Comparison of ENCODE assay signal across 18 cellular contexts in genomic region chr11:33830903-33831648, GRCh38. TPM values are rescaled to one million over a fixed set of nuclear protein-coding genes. Genes with fewer than 3 reads are reported as not detected.
A peak's percentile ranks its signal among the peaks of the same experiment; 100 is the strongest.
DNase-seq lines count a peak whose midpoint lies in the region; ATAC-seq, FAIRE-seq and TF ChIP-seq lines count a peak whose summit lies in the region.
"Had no signal": no experiment of that assay in that cellular context is flagged by ENCODE, and none has a peak within 500 bp of the region (broad histone marks: within the 10 kb centered on the region; RNA-seq: fewer than 3 reads in every experiment).

No MANE protein-coding gene starts in this region.

- CTCF ChIA-PET in PC-3 (lab: Charles Lee): interaction anchor here (0.5 kb wide), 1 partner anchor 56 kb away, joined by 3 read pairs; no protein-coding TSS in a partner anchor

- H4K20me1 ChIP-seq in BLaER1 (no peaks in the 10 kb centered on the region), PC-3 (ENCODE audit: low read length) (no peaks in the 10 kb centered on the region)

- H3K4me2 ChIP-seq in BLaER1 (peak overlapping the region; percentile 17), PC-3 (ENCODE audit: low read length) (peak overlapping the region; percentile 75)
- H3K4me2 ChIP-seq: A549, SK-N-SH had no signal

- H3K27ac Mint-ChIP-seq in stimulated activated effector memory CD8-positive, alpha-beta T cell treated with anti-CD3 and anti-CD28 coated beads, Interleukin-12 subunit alpha, Interleukin-12 subunit beta, amount 100 ng/mL, for 72 hours: no peak overlapping the region

- no peak overlapping the region for H3K27ac ChIP-seq in BLaER1
- peak overlapping the region; percentile 59 for H3K27ac ChIP-seq in PC-3 (ENCODE audit: low read length)
- no peak overlapping the region for H3K27ac ChIP-seq in foreskin keratinocyte
- H3K27ac ChIP-seq: A549, C4-2B had no signal

- ATAC-seq in PC-3: peak; percentile 70
- peak; percentile 62 for ATAC-seq in foreskin keratinocyte
- no peak for ATAC-seq in activated CD4-positive, CD25-positive, alpha-beta regulatory T cell treated with anti-CD3 and anti-CD28 coated beads, Interleukin-2, amount 50 U/mL, for 24 hours
- ATAC-seq in stimulated activated effector memory CD8-positive, alpha-beta T cell treated with anti-CD3 and anti-CD28 coated beads, Interleukin-12 subunit alpha, Interleukin-12 subunit beta, amount 100 ng/mL, for 72 hours: no peak
- no peak for ATAC-seq in GM18502 (IDR thresholded peaks at IDR 0.05; ENCODE audit: poor library complexity, unreplicated experiment)
- ATAC-seq: Panc1 had no signal

- no peaks in the 10 kb centered on the region for H3K36me3 Mint-ChIP-seq in stimulated activated effector memory CD8-positive, alpha-beta T cell treated with anti-CD3 and anti-CD28 coated beads, Interleukin-12 subunit alpha, Interleukin-12 subunit beta, amount 100 ng/mL, for 72 hours

- H3K27me3 ChIP-seq in BLaER1: 0 out of 2 replicates have a peak, but pooled peaks cover 5% of the 10 kb centered on the region
- no peaks in the 10 kb centered on the region for H3K27me3 ChIP-seq in PC-3 (ENCODE audit: low read length)
- H3K27me3 ChIP-seq in bronchial epithelial cell (ENCODE audit: control insufficient read depth, insufficient read depth, low read length): peaks cover 2% of the 10 kb centered on the region
- peaks cover 31% of the 10 kb centered on the region for H3K27me3 ChIP-seq in foreskin keratinocyte

- no peaks in the 10 kb centered on the region for H3K79me2 ChIP-seq in PC-3 (ENCODE audit: low read length)

- H3K4me1 ChIP-seq in BLaER1: peaks cover 9% of the 10 kb centered on the region
- H3K4me1 ChIP-seq in PC-3 (ENCODE audit: insufficient read depth, low read length): peaks cover 37% of the 10 kb centered on the region
- H3K4me1 ChIP-seq in foreskin keratinocyte: peaks cover 12% of the 10 kb centered on the region

- intact Hi-C loops in PC-3 (cut with micrococcal nuclease): no loop called here

- POLR2A ChIA-PET in PC-3 (lab: Charles Lee; ENCODE audit: unreplicated experiment): no interaction called here

- no TSS peak for BruUV-seq in PC-3 (replicated peaks; lab: Mats Ljungman, UMichigan)

- H3K9me3 ChIP-seq in BLaER1: no peaks in the 10 kb centered on the region
- H3K9me3 ChIP-seq in PC-3 (ENCODE audit: low read length): no peaks in the 10 kb centered on the region
- H3K9me3 ChIP-seq: A549, SK-N-SH had no signal

- H2AFZ ChIP-seq in PC-3 (ENCODE audit: low read length): peak overlapping the region; percentile 30

- TF ChIP-seq CTCF in PC-3 (conservative IDR thresholded peaks at IDR 0.05; ENCODE audit: low read depth, low read length) (no peak), bronchial epithelial cell (IDR thresholded peaks at IDR 0.05; ENCODE audit: insufficient read depth, low read length, severe bottlenecking) (no peak), foreskin keratinocyte (conservative IDR thresholded peaks at IDR 0.05) (no peak)

- DNase-seq in PC-3: peak; percentile 90
- peak; percentile 80 for DNase-seq in bronchial epithelial cell (ENCODE audit: low read depth)
- peak in 1 of 2 donors; percentile 65 for DNase-seq in foreskin keratinocyte
- DNase-seq in stimulated activated effector memory CD8-positive, alpha-beta T cell treated with anti-CD3 and anti-CD28 coated beads, Interleukin-12 subunit alpha, Interleukin-12 subunit beta, amount 100 ng/mL, for 72 hours (ENCODE audit: low spot score in 2 of 2): no peak
- no peak for DNase-seq in NCI-H2029 (lab: John Stamatoyannopoulos, UW)
- DNase-seq: GF-D8, NCI-H1105 treated with DMSO at 0.1 percent for 48 hours, NCI-H187, NCI-H69, SHP77, SK-N-SH had no signal

- FAIRE-seq in bronchial epithelial cell (lab: Jason Lieb, UNC): no peak
- FAIRE-seq: A549, GM12892 had no signal

- H3K4me1 Mint-ChIP-seq in stimulated activated effector memory CD8-positive, alpha-beta T cell treated with anti-CD3 and anti-CD28 coated beads, Interleukin-12 subunit alpha, Interleukin-12 subunit beta, amount 100 ng/mL, for 72 hours: peaks cover 6% of the 10 kb centered on the region

- no peak overlapping the region for H3K4me3 ChIP-seq in BLaER1
- H3K4me3 ChIP-seq in PC-3 (ENCODE audit: low read length): peak overlapping the region; percentile 32; the same call in 1 of the 2 replicates
- no peak overlapping the region for H3K4me3 ChIP-seq in bronchial epithelial cell (ENCODE audit: low read depth, low read length)
- H3K4me3 ChIP-seq: A549 had no signal

- H3K9ac ChIP-seq in BLaER1 (0 out of 2 replicates have a peak overlapping the region, but pooled peaks have one; percentile 2), PC-3 (ENCODE audit: low read length) (peak overlapping the region; percentile 28; the same call in 1 of the 2 replicates)
- H3K9ac ChIP-seq: SK-N-SH had no signal

- no peak overlapping the region for H3K4me3 Mint-ChIP-seq in stimulated activated effector memory CD8-positive, alpha-beta T cell treated with anti-CD3 and anti-CD28 coated beads, Interleukin-12 subunit alpha, Interleukin-12 subunit beta, amount 100 ng/mL, for 72 hours

- H3F3A ChIP-seq in PC-3 (ENCODE audit: low read length, unreplicated experiment): peaks cover 5% of the 10 kb centered on the region

- H3K36me3 ChIP-seq in BLaER1 (no peaks in the 10 kb centered on the region), PC-3 (ENCODE audit: low read depth, low read length) (no peaks in the 10 kb centered on the region), bronchial epithelial cell (ENCODE audit: control insufficient read depth, insufficient read depth, low read length) (no peaks in the 10 kb centered on the region)

- no peaks in the 10 kb centered on the region for H3K9me2 ChIP-seq in PC-3 (replicated peaks; ENCODE audit: low read length)
- H3K9me2 ChIP-seq: SK-N-SH had no signal

- H3K9me3 Mint-ChIP-seq in stimulated activated effector memory CD8-positive, alpha-beta T cell treated with anti-CD3 and anti-CD28 coated beads, Interleukin-12 subunit alpha, Interleukin-12 subunit beta, amount 100 ng/mL, for 72 hours: no peaks in the 10 kb centered on the region

RNA-seq across cellular contexts. Expression of gene FBXO3, which starts 56.8 kb away (rescaled TPM):
- total RNA-seq in PC-3 (2014; rRNA removed): 20.2 and 22.5 TPM in 2 replicates
- total RNA-seq in bronchial epithelial cell: 32.6 and 35.0 TPM in 2 replicates
- 34.0 and 34.9 TPM in 2 replicates for total RNA-seq in foreskin keratinocyte
- 14.5 and 15.5 TPM in 2 replicates for polyA plus RNA-seq in foreskin keratinocyte

Comparison
In these comparisons a context has a peak if more than half of its experiments do, and no peak if none do; other contexts are left out.
1. ATAC-seq: peak in PC-3 (single experiment) and foreskin keratinocyte (single experiment); none in activated CD4-positive, CD25-positive, alpha-beta regulatory T cell treated with anti-CD3 and anti-CD28 coated beads, Interleukin-2, amount 50 U/mL, for 24 hours (0 of 2), stimulated activated effector memory CD8-positive, alpha-beta T cell treated with anti-CD3 and anti-CD28 coated beads, Interleukin-12 subunit alpha, Interleukin-12 subunit beta, amount 100 ng/mL, for 72 hours (single experiment) and GM18502 (single experiment).
2. DNase-seq: peak in PC-3 (single experiment) and bronchial epithelial cell (single experiment); none in stimulated activated effector memory CD8-positive, alpha-beta T cell treated with anti-CD3 and anti-CD28 coated beads, Interleukin-12 subunit alpha, Interleukin-12 subunit beta, amount 100 ng/mL, for 72 hours (0 of 2) and NCI-H2029 (single experiment).